8 cellular contexts compared by ENCODE assay signal in the genomic region with DNA sequence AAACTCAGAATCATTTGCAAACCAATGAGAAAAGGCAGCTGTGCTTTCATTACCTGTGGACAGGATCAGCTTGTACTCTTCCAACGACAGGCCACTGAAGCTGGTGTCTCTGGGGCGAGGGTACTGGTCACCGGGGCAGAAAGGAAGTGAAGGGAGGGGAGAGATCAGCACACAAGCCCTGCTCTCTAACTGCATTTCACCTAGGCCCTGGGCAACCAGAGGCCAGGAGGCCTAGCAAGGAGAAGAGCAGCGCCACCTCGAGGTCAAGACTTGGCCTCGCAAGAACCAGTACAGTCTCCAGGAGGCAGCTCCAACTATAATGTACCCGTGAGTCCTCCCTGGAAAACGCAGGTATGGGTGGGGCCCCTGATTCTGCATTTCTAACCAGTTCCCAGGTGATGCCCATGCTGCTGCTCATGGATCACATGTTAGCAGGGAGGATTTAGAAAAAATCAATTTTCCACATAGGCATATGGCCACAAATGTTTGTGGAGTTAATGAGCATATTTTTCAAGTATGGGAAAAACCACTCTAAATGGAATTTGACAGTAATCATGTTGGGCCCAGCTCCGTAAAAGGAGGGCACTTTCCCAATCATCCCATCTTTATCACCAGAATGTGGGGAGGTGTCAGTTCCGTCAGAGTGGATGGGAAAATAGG. TPM values are rescaled to one million over a fixed set of nuclear protein-coding genes. Genes with fewer than 3 reads are reported as not detected.
DNase-seq lines count a peak whose midpoint lies in the region; ATAC-seq and TF ChIP-seq lines count a peak whose summit lies in the region.

No MANE protein-coding gene starts in this region.

- no peaks in the 10 kb centered on the region for H3K27me3 ChIP-seq in cardiac muscle cell
- no peaks in the 10 kb centered on the region for H3K27me3 ChIP-seq in gastrocnemius medialis

- H3K9me3 ChIP-seq in cardiac muscle cell (ENCODE audit: low read depth) = no peaks in the 10 kb centered on the region
- H3K9me3 ChIP-seq in gastrocnemius medialis = no peaks in the 10 kb centered on the region

- intact Hi-C loops in gastrocnemius medialis (cut with DNase I; ENCODE audit: low total_unique reads) = loop anchor here (1.0 to 5.0 kb wide), 3 partner anchors 68 to 115 kb away; no protein-coding TSS in a partner anchor

- H3K4me3 ChIP-seq in cardiac muscle cell = no peak overlapping the region
- H3K4me3 ChIP-seq in gastrocnemius medialis = no peak overlapping the region

- H3K27ac ChIP-seq in cardiac muscle cell = no peak overlapping the region
- peak overlapping the region in 3 of 4 donors; percentile 12 to 54 (median 35) for H3K27ac ChIP-seq in gastrocnemius medialis

- H3K4me1 ChIP-seq in cardiac muscle cell (ENCODE audit: low read depth) (peaks cover 11% of the 10 kb centered on the region), gastrocnemius medialis (peaks cover 21 to 40% of the 10 kb centered on the region in 2 donors)

- peak; percentile 12 for DNase-seq in NCI-H1105 treated with DMSO at 0.1 percent for 48 hours (lab: John Stamatoyannopoulos, UW)
- DNase-seq in NCI-H1105 (lab: John Stamatoyannopoulos, UW) = no peak
- DNase-seq in HK-2 (ENCODE audit: unreplicated experiment) = peak; percentile 69
- DNase-seq in RPMI8226 = peak; percentile 80
- peak; percentile 43 for DNase-seq in activated gamma-delta T cell treated with anti-CD3 and anti-CD28 coated beads, Interleukin-2, amount 50 U/mL, for 16 hours (ENCODE audit: low read depth)
- DNase-seq in cardiac muscle cell (ENCODE audit: low read depth in 1 of 2, low spot score in 1 of 2) = peak; percentile 78 to 86
- DNase-seq in gastrocnemius medialis = peak; percentile 58 to 61

- in situ Hi-C loops in gastrocnemius medialis (cut with MboI; ENCODE audit: low sequenced_read_pairs in 4 of 4) = loop anchor here in 3 of 4 donors (5.0 to 10.0 kb wide), 3 partner anchors 74 to 116 kb away; a partner anchor contains a TSS

- TF ChIP-seq POLR2A in gastrocnemius medialis (IDR thresholded peaks at IDR 0.05) = no peak

- peak; percentile 84 for TF ChIP-seq CTCF in cardiac muscle cell (IDR thresholded peaks at IDR 0.05; ENCODE audit: low read depth, low read length)
- peak; percentile 23 to 77 (median 69) for TF ChIP-seq CTCF in gastrocnemius medialis (IDR thresholded peaks at IDR 0.05 in 4 of 5, conservative IDR thresholded peaks at IDR 0.05 in 1 of 5)

- ATAC-seq in gastrocnemius medialis (peak; percentile 81), GM19328 (IDR thresholded peaks at IDR 0.05; ENCODE audit: unreplicated experiment) (no peak)

- H3K36me3 ChIP-seq in cardiac muscle cell = no peaks in the 10 kb centered on the region
- peaks cover 0 to 17% of the 10 kb centered on the region in 2 donors for H3K36me3 ChIP-seq in gastrocnemius medialis

RNA-seq across cellular contexts. Expression of a gene that starts 11.0 kb away (rescaled TPM):
- 35.7 and 40.1 TPM in 2 replicates for total RNA-seq in cardiac muscle cell
- 216 and 232 TPM in 2 replicates for polyA plus RNA-seq in cardiac muscle cell
- total RNA-seq in gastrocnemius medialis = 100 to 1,000 TPM in 1 of 4 donors, 10 to 100 TPM in 3; 50.7 to 101 (median 63.5) TPM

RNA-seq across cellular contexts. Expression of a gene that starts 46.2 kb away (rescaled TPM):
- 3.9 and 5.0 TPM in 2 replicates for total RNA-seq in cardiac muscle cell
- 2.9 TPM in 2 replicates for polyA plus RNA-seq in cardiac muscle cell
- total RNA-seq in gastrocnemius medialis = 100 to 1,000 TPM; 287 to 570 (median 348) TPM

Comparison
In these comparisons a context has a peak if more than half of its experiments do, and no peak if none do; other contexts are left out.
1. RNA of a gene that starts 46.2 kb away (total RNA-seq): 287 to 570 TPM in gastrocnemius medialis; 3.9 to 5.0 TPM in cardiac muscle cell; every median in the first group is over 10 times any median in the second.